In the genomic region with DNA sequence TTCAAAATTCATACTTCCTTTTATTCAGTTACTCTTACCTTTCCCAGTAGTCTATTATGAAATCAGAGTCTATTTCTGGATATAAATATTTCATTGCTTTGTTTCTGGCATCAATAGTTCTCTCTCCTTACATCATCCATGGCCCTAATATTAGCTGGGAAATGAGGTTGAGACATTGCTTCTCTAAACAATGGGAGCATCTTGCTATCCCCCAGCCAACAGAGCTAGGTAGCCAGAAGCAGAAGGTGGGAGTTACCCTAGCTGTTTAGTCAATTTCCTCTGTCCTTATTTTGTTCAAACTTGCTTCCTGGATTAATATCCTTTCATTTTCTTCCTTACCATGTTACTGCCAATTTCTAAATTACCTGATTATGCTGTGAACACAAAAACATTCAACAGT, we compare ENCODE assay signal across 19 cellular contexts.
"Had no signal": no experiment of that assay in that cellular context is flagged by ENCODE, and none has a peak within 500 bp of the region (broad histone marks: within the 10 kb centered on the region; RNA-seq: fewer than 3 reads in every experiment).

No MANE protein-coding gene starts in this region.

- H3K36me3 Mint-ChIP-seq: activated naive CD8-positive, alpha-beta T cell treated with anti-CD3 and anti-CD28 coated beads, Interleukin-2, amount 10 ng/mL, durations not matched to agents 7 days and 5 days; memory B cell; stimulated activated naive B cell treated with anti-CD40 and anti-IgM and Interleukin-4, amounts not matched to agents 10 μg/mL and 1 μg/mL and 100 μg/mL, for 72 hours had no signal

- H3K27ac ChIP-seq: epithelial cell of prostate, foreskin keratinocyte, pancreas, spleen, thyroid gland had no signal

- H3K9me3 Mint-ChIP-seq: activated CD4-positive, alpha-beta T cell treated with anti-CD3 and anti-CD28 coated beads, Interleukin-2, amount 10 ng/mL, durations not matched to agents 24 days and 14 days; activated CD8-positive, alpha-beta T cell treated with anti-CD3 and anti-CD28 coated beads for 36 hours; activated naive CD8-positive, alpha-beta T cell treated with anti-CD3 and anti-CD28 coated beads, Interleukin-2, amount 10 ng/mL, durations not matched to agents 7 days and 5 days; neural crest cell; stimulated activated naive B cell treated with anti-CD40 and anti-IgM and Interleukin-4, amounts not matched to agents 10 μg/mL and 1 μg/mL and 100 μg/mL, for 72 hours; T-helper 1 cell treated with Interleukin-12 subunit alpha and Interleukin-12 subunit beta and Interleukin-4 antibody, amounts not matched to agents 30 μg/mL and 1 μg/mL, for 36 hours had no signal

- DNase-seq: activated CD4-positive, alpha-beta T cell treated with anti-CD3 and anti-CD28 coated beads, Interleukin-2, amount 10 ng/mL, durations not matched to agents 24 days and 14 days; activated CD8-positive, alpha-beta T cell treated with anti-CD3 and anti-CD28 coated beads for 36 hours; activated naive CD4-positive, alpha-beta T cell; activated naive CD8-positive, alpha-beta T cell treated with anti-CD3 and anti-CD28 coated beads, Interleukin-2, amount 10 ng/mL, durations not matched to agents 7 days and 5 days; activated T-cell treated with anti-CD3 and anti-CD28 coated beads, Interleukin-2, amount 50 U/mL, for 1 hour; amygdala; caudate nucleus; foreskin keratinocyte; glutamatergic neuron; kidney; pancreas; spleen; stimulated activated naive B cell treated with anti-CD40 and anti-IgM and Interleukin-4, amounts not matched to agents 10 μg/mL and 1 μg/mL and 100 μg/mL, for 72 hours; thyroid gland had no signal

- H3K4me1 Mint-ChIP-seq: activated CD4-positive, alpha-beta T cell treated with anti-CD3 and anti-CD28 coated beads, Interleukin-2, amount 10 ng/mL, durations not matched to agents 24 days and 14 days; activated naive CD8-positive, alpha-beta T cell treated with anti-CD3 and anti-CD28 coated beads, Interleukin-2, amount 10 ng/mL, durations not matched to agents 7 days and 5 days; activated T-helper 17 cell treated with anti-CD3 and anti-CD28 coated beads, Interleukin-2, amount 50 U/mL, for 72 hours; memory B cell; neural crest cell; stimulated activated naive B cell treated with anti-CD40 and anti-IgM and Interleukin-4, amounts not matched to agents 10 μg/mL and 1 μg/mL and 100 μg/mL, for 72 hours had no signal

- H3K4me1 ChIP-seq: foreskin keratinocyte, pancreas, spleen, thyroid gland had no signal

- ATAC-seq: activated CD8-positive, alpha-beta T cell treated with anti-CD3 and anti-CD28 coated beads for 36 hours; activated T-helper 17 cell treated with anti-CD3 and anti-CD28 coated beads, Interleukin-2, amount 50 U/mL, for 72 hours; foreskin keratinocyte; pancreas; stimulated activated naive B cell treated with anti-CD40 and anti-IgM and Interleukin-4, amounts not matched to agents 10 μg/mL and 1 μg/mL and 100 μg/mL, for 72 hours had no signal

- H3K36me3 ChIP-seq: pancreas, spleen, thyroid gland had no signal

- H3K27me3 ChIP-seq: foreskin keratinocyte, pancreas, spleen, thyroid gland had no signal

- H3K4me3 ChIP-seq: pancreas, spleen, thyroid gland had no signal

- H3K4me3 Mint-ChIP-seq: activated CD4-positive, alpha-beta T cell treated with anti-CD3 and anti-CD28 coated beads, Interleukin-2, amount 10 ng/mL, durations not matched to agents 24 days and 14 days; activated CD8-positive, alpha-beta T cell treated with anti-CD3 and anti-CD28 coated beads for 36 hours; activated naive CD8-positive, alpha-beta T cell treated with anti-CD3 and anti-CD28 coated beads, Interleukin-2, amount 10 ng/mL, durations not matched to agents 7 days and 5 days; activated T-helper 17 cell treated with anti-CD3 and anti-CD28 coated beads, Interleukin-2, amount 50 U/mL, for 72 hours; memory B cell; neural crest cell; stimulated activated naive B cell treated with anti-CD40 and anti-IgM and Interleukin-4, amounts not matched to agents 10 μg/mL and 1 μg/mL and 100 μg/mL, for 72 hours; T-helper 1 cell treated with Interleukin-12 subunit alpha and Interleukin-12 subunit beta and Interleukin-4 antibody, amounts not matched to agents 30 μg/mL and 1 μg/mL, for 36 hours had no signal

- H3K9me3 ChIP-seq: pancreas, spleen, thyroid gland had no signal

- H3K27ac Mint-ChIP-seq: activated CD4-positive, alpha-beta T cell treated with anti-CD3 and anti-CD28 coated beads, Interleukin-2, amount 10 ng/mL, durations not matched to agents 24 days and 14 days; activated CD8-positive, alpha-beta T cell treated with anti-CD3 and anti-CD28 coated beads for 36 hours; activated naive CD8-positive, alpha-beta T cell treated with anti-CD3 and anti-CD28 coated beads, Interleukin-2, amount 10 ng/mL, durations not matched to agents 7 days and 5 days; activated T-helper 17 cell treated with anti-CD3 and anti-CD28 coated beads, Interleukin-2, amount 50 U/mL, for 72 hours; memory B cell; stimulated activated naive B cell treated with anti-CD40 and anti-IgM and Interleukin-4, amounts not matched to agents 10 μg/mL and 1 μg/mL and 100 μg/mL, for 72 hours; T-helper 1 cell treated with Interleukin-12 subunit alpha and Interleukin-12 subunit beta and Interleukin-4 antibody, amounts not matched to agents 30 μg/mL and 1 μg/mL, for 36 hours had no signal

- H3K27me3 Mint-ChIP-seq: activated CD4-positive, alpha-beta T cell treated with anti-CD3 and anti-CD28 coated beads, Interleukin-2, amount 10 ng/mL, durations not matched to agents 24 days and 14 days; activated CD8-positive, alpha-beta T cell treated with anti-CD3 and anti-CD28 coated beads for 36 hours; activated naive CD8-positive, alpha-beta T cell treated with anti-CD3 and anti-CD28 coated beads, Interleukin-2, amount 10 ng/mL, durations not matched to agents 7 days and 5 days; activated T-helper 17 cell treated with anti-CD3 and anti-CD28 coated beads, Interleukin-2, amount 50 U/mL, for 72 hours; memory B cell; stimulated activated naive B cell treated with anti-CD40 and anti-IgM and Interleukin-4, amounts not matched to agents 10 μg/mL and 1 μg/mL and 100 μg/mL, for 72 hours had no signal
